Comparison of ENCODE assay signal across 1 cellular context in the genomic region with DNA sequence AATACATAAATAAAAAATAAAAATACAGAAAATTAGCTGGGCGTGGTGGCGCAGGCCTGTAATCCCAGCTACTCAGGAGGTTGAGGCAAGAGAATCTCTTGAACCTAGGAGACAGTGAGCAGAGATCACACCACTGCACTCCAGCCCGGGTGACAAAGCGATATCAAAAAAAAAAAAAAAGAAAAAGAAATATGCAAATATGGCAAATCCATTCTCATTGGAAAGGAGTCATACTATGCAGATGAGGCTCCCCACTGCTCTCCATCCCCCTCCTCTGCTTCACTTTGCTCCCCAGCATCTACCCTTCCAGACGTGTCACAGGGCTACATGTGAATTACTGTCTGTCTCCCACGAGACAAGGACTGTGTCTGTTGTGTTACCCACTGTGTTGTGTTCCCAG.
TF ChIP-seq lines count a peak whose summit lies in the region.

No MANE protein-coding gene starts in this region.

TF ChIP-seq in IMR-90, 13 proteins besides CTCF, POLR2A, EP300 and RAD21:
- no peak for TF ChIP-seq BHLHE40 (IDR thresholded peaks at IDR 0.05; ENCODE audit: low read depth, low read length)
- TF ChIP-seq ELK1 (IDR thresholded peaks at IDR 0.05; ENCODE audit: borderline replicate concordance, low read depth, low read length): no peak
- no peak for TF ChIP-seq RCOR1 (IDR thresholded peaks at IDR 0.05; ENCODE audit: insufficient replicate concordance, low read length)
- no peak for TF ChIP-seq CEBPB (IDR thresholded peaks at IDR 0.05; ENCODE audit: low read depth, low read length)
- TF ChIP-seq MXI1 (IDR thresholded peaks at IDR 0.05; ENCODE audit: borderline replicate concordance, low read depth, low read length): no peak
- no peak for TF ChIP-seq CHD1 (IDR thresholded peaks at IDR 0.05; ENCODE audit: low read depth, low read length)
- no peak for TF ChIP-seq MAFK (IDR thresholded peaks at IDR 0.05; ENCODE audit: low read depth, low read length)
- TF ChIP-seq SMC3 (IDR thresholded peaks at IDR 0.05; ENCODE audit: low read depth, low read length): no peak
- no peak for TF ChIP-seq FOS (IDR thresholded peaks at IDR 0.05; ENCODE audit: low read depth, low read length)
- TF ChIP-seq RFX5 (IDR thresholded peaks at IDR 0.05; ENCODE audit: low read depth, low read length): no peak
- no peak for TF ChIP-seq MAZ (IDR thresholded peaks at IDR 0.05; ENCODE audit: borderline replicate concordance, low read depth, low read length)
- no peak for TF ChIP-seq NFE2L2 (IDR thresholded peaks at IDR 0.05; ENCODE audit: low read depth, low read length)
- TF ChIP-seq, protein P1, sequence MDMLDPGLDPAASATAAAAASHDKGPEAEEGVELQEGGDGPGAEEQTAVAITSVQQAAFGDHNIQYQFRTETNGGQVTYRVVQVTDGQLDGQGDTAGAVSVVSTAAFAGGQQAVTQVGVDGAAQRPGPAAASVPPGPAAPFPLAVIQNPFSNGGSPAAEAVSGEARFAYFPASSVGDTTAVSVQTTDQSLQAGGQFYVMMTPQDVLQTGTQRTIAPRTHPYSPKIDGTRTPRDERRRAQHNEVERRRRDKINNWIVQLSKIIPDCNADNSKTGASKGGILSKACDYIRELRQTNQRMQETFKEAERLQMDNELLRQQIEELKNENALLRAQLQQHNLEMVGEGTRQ (IDR thresholded peaks at IDR 0.05; ENCODE audit: low read depth, low read length): no peak
TF ChIP-seq in IMR-90: peak in this region for 0.
